Comparison of ENCODE assay signal across 30 cellular contexts in genomic region chr10:73506491-73506890, GRCh38. TPM values are rescaled to one million over a fixed set of nuclear protein-coding genes. Genes with fewer than 3 reads are reported as not detected.
A peak's percentile ranks its signal among the peaks of the same experiment; 100 is the strongest.
DNase-seq lines count a peak whose midpoint lies in the region; ATAC-seq and TF ChIP-seq lines count a peak whose summit lies in the region.
"Had no signal": no experiment of that assay in that cellular context is flagged by ENCODE, and none has a peak within 500 bp of the region (broad histone marks: within the 10 kb centered on the region; RNA-seq: fewer than 3 reads in every experiment).

No MANE protein-coding gene starts in this region.

- peaks cover 21% of the 10 kb centered on the region for H3K4me1 ChIP-seq in GM23338 (ENCODE audit: insufficient read depth)
- peaks cover 10% of the 10 kb centered on the region for H3K4me1 ChIP-seq in iPS-20b (ENCODE audit: insufficient read depth, low read length)
- H3K4me1 ChIP-seq: colonic mucosa, SJCRH30 had no signal

- H3K4me3 ChIP-seq in GM23338 (peak overlapping the region; percentile 8; the same call in 1 of the 2 replicates), iPS-20b (ENCODE audit: low read length) (no peak overlapping the region)
- H3K4me3 ChIP-seq: cardiac muscle cell, colonic mucosa, heart left ventricle, lung, SJCRH30, upper lobe of left lung had no signal

- no peaks in the 10 kb centered on the region for H3K79me2 ChIP-seq in GM23338 (replicated peaks; ENCODE audit: insufficient read depth)

- 0 out of 2 replicates have a peak overlapping the region, but pooled peaks have one; percentile 40 for H3K9ac ChIP-seq in iPS-20b (ENCODE audit: low read depth, low read length)

- no peaks in the 10 kb centered on the region for H3K9me3 ChIP-seq in iPS-20b (ENCODE audit: insufficient read depth, low read depth, low read length)
- H3K9me3 ChIP-seq: colonic mucosa, heart left ventricle, SJCRH30, upper lobe of left lung had no signal

- peak overlapping the region; percentile 95 for H3K27ac Mint-ChIP-seq in GM23338
- H3K27ac Mint-ChIP-seq: activated CD4-positive, alpha-beta T cell treated with anti-CD3 and anti-CD28 coated beads, Interleukin-2, amount 10 ng/mL, durations not matched to agents 24 days and 14 days; activated naive CD4-positive, alpha-beta T cell treated with anti-CD3 and anti-CD28 coated beads, Interleukin-2, amount 50 U/mL, for 24 hours; nephron; stimulated activated memory B cell treated with anti-CD40 and anti-IgM and Interleukin-4, amounts not matched to agents 10 μg/mL and 1 μg/mL and 100 μg/mL, for 72 hours had no signal

- TF ChIP-seq CTCF in 22Rv1 (IDR thresholded peaks at IDR 0.05) (no peak), GM23338 (conservative IDR thresholded peaks at IDR 0.05; ENCODE audit: low read depth in 2 of 2) (no peak)

- H3K36me3 Mint-ChIP-seq in GM23338 (ENCODE audit: low read depth): peaks cover 17% of the 10 kb centered on the region

- no peak for ATAC-seq in GM23338
- ATAC-seq in GM21576 (IDR thresholded peaks at IDR 0.05; ENCODE audit: unreplicated experiment): no peak
- ATAC-seq in Right ventricle myocardium superior (ENCODE audit: poor library complexity): no peak
- ATAC-seq: foreskin keratinocyte; heart left ventricle; stimulated activated memory B cell treated with anti-CD40 and anti-IgM and Interleukin-4, amounts not matched to agents 10 μg/mL and 1 μg/mL and 100 μg/mL, for 72 hours had no signal

- H3K4me3 Mint-ChIP-seq in GM23338: peak overlapping the region; percentile 55
- H3K4me3 Mint-ChIP-seq: activated CD4-positive, alpha-beta T cell treated with anti-CD3 and anti-CD28 coated beads, Interleukin-2, amount 10 ng/mL, durations not matched to agents 24 days and 14 days; activated naive CD4-positive, alpha-beta T cell treated with anti-CD3 and anti-CD28 coated beads, Interleukin-2, amount 50 U/mL, for 24 hours; CD8-positive, alpha-beta memory T cell; nephron; stimulated activated memory B cell treated with anti-CD40 and anti-IgM and Interleukin-4, amounts not matched to agents 10 μg/mL and 1 μg/mL and 100 μg/mL, for 72 hours had no signal

- no peak overlapping the region for H2AFZ ChIP-seq in GM23338

- no peak for DNase-seq in GM23338 (ENCODE audit: low spot score)
- DNase-seq in amniotic epithelial cell (ENCODE audit: low read depth): peak; percentile 62
- no peak for DNase-seq in NCI-H446 (lab: John Stamatoyannopoulos, UW)
- DNase-seq in activated T-cell treated with anti-CD3 and anti-CD28 coated beads, Interleukin-2, amount 50 U/mL, for 48 hours: no peak
- no peak for DNase-seq in Right ventricle myocardium superior
- DNase-seq: activated CD4-positive, alpha-beta T cell treated with anti-CD3 and anti-CD28 coated beads, Interleukin-2, amount 10 ng/mL, durations not matched to agents 24 days and 14 days; activated CD8-positive, alpha-beta memory T cell treated with anti-CD3 and anti-CD28 coated beads for 24 hours; activated T-cell treated with anti-CD3 and anti-CD28 coated beads for 4 hours; CD8-positive, alpha-beta memory T cell; colonic mucosa; DMS 273 treated with DMSO at 0.1 percent for 48 hours; effector CD8-positive, alpha-beta T cell; foreskin keratinocyte; heart left ventricle; NCI-H1092; NCI-H187; NCI-H2171; NCI-H510A treated with DMSO at 0.1 percent for 48 hours; SJCRH30; upper lobe of left lung; WERI-Rb-1 had no signal

- no peaks in the 10 kb centered on the region for H3F3A ChIP-seq in GM23338 (replicated peaks; ENCODE audit: low read depth)

- H3K4me2 ChIP-seq in GM23338: peak overlapping the region; percentile 31; the same call in 1 of the 2 replicates

- no peaks in the 10 kb centered on the region for H3K9me3 Mint-ChIP-seq in GM23338
- H3K9me3 Mint-ChIP-seq: activated CD4-positive, alpha-beta T cell treated with anti-CD3 and anti-CD28 coated beads, Interleukin-2, amount 10 ng/mL, durations not matched to agents 24 days and 14 days; activated naive CD4-positive, alpha-beta T cell treated with anti-CD3 and anti-CD28 coated beads, Interleukin-2, amount 50 U/mL, for 24 hours; CD8-positive, alpha-beta memory T cell; nephron; stimulated activated memory B cell treated with anti-CD40 and anti-IgM and Interleukin-4, amounts not matched to agents 10 μg/mL and 1 μg/mL and 100 μg/mL, for 72 hours had no signal

- H3K9me2 ChIP-seq in GM23338 (ENCODE audit: insufficient read depth): no peaks in the 10 kb centered on the region

- H3K27ac ChIP-seq in 22Rv1 (0 out of 2 replicates have a peak overlapping the region, but pooled peaks have one; percentile 17), GM23338 (ENCODE audit: low read depth) (peak overlapping the region; percentile 78), iPS-20b (ENCODE audit: low read length) (no peak overlapping the region)
- H3K27ac ChIP-seq: cardiac muscle cell, colonic mucosa, epithelial cell of prostate, foreskin keratinocyte, heart left ventricle, SJCRH30, upper lobe of left lung, WERI-Rb-1 had no signal

- H3K27me3 ChIP-seq in GM23338 (ENCODE audit: insufficient read depth) (no peaks in the 10 kb centered on the region), iPS-20b (ENCODE audit: insufficient read depth, low read length) (no peaks in the 10 kb centered on the region)
- H3K27me3 ChIP-seq: cardiac muscle cell, colonic mucosa, foreskin keratinocyte, heart left ventricle, SJCRH30, upper lobe of left lung had no signal

- 0 out of 2 replicates have a peak, but pooled peaks cover 3% of the 10 kb centered on the region for H3K36me3 ChIP-seq in GM23338 (ENCODE audit: insufficient read depth)
- peaks cover 31% of the 10 kb centered on the region for H3K36me3 ChIP-seq in iPS-20b (ENCODE audit: insufficient read depth, low read depth, low read length)

- H3K4me1 Mint-ChIP-seq in GM23338: peaks cover 21% of the 10 kb centered on the region
- H3K4me1 Mint-ChIP-seq: nephron had no signal

- no peaks in the 10 kb centered on the region for H4K20me1 ChIP-seq in GM23338 (replicated peaks; ENCODE audit: insufficient read depth)

- H3K27me3 Mint-ChIP-seq in GM23338 (ENCODE audit: insufficient read depth, low read depth, poor library complexity): peaks cover 5% of the 10 kb centered on the region
- H3K27me3 Mint-ChIP-seq: activated CD4-positive, alpha-beta T cell treated with anti-CD3 and anti-CD28 coated beads, Interleukin-2, amount 10 ng/mL, durations not matched to agents 24 days and 14 days; activated naive CD4-positive, alpha-beta T cell treated with anti-CD3 and anti-CD28 coated beads, Interleukin-2, amount 50 U/mL, for 24 hours; CD8-positive, alpha-beta memory T cell; stimulated activated memory B cell treated with anti-CD40 and anti-IgM and Interleukin-4, amounts not matched to agents 10 μg/mL and 1 μg/mL and 100 μg/mL, for 72 hours had no signal

- intact Hi-C loops in Right ventricle myocardium superior (cut with DNase I): no loop called here

RNA-seq across cellular contexts. Expression of gene PPP3CB, which starts 10.7 kb away (rescaled TPM):
- 38.5 and 42.9 TPM in 2 replicates for total RNA-seq in GM23338 (2014; rRNA removed; shearing (Covaris generic))
- polyA plus RNA-seq in GM23338 (2016; fragmentation: Nextera tagmentation; extraction: Ambion mirVana): 17.9 and 18.3 TPM in 2 replicates
- total RNA-seq in Right ventricle myocardium superior: 64.1 TPM
